9 cellular contexts compared by ENCODE assay signal in genomic region chr18:9914584-9915290, GRCh38. TPM values are rescaled to one million over a fixed set of nuclear protein-coding genes. Genes with fewer than 3 reads are reported as not detected.
DNase-seq lines count a peak whose midpoint lies in the region; ATAC-seq and TF ChIP-seq lines count a peak whose summit lies in the region.
"Had no signal": no experiment of that assay in that cellular context is flagged by ENCODE, and none has a peak within 500 bp of the region (broad histone marks: within the 10 kb centered on the region; RNA-seq: fewer than 3 reads in every experiment).

No MANE protein-coding gene starts in this region.

- peaks cover 23% of the 10 kb centered on the region for H3K4me1 Mint-ChIP-seq in activated T-cell treated with anti-CD3 and anti-CD28 coated beads, Interleukin-2, amount 50 U/mL, for 4 hours (ENCODE audit: low read depth)
- H3K4me1 Mint-ChIP-seq in nephron, result peaks cover 23% of the 10 kb centered on the region
- H3K4me1 Mint-ChIP-seq in stimulated activated naive CD8-positive, alpha-beta T cell treated with anti-CD3 and anti-CD28 coated beads, Interleukin-15, Interleukin-2, amounts not matched to agents 100 ng/mL and 50 ng/mL, for 24 hours (ENCODE audit: low read depth), result peaks cover 28% of the 10 kb centered on the region

- H3K27ac ChIP-seq in PC-3 (ENCODE audit: low read length), result peak overlapping the region; percentile 84

- no TSS peak for BruUV-seq in PC-3 (replicated peaks; lab: Mats Ljungman, UMichigan)

- CTCF ChIA-PET in PC-3 (lab: Charles Lee), result no interaction called here

- H3K4me1 ChIP-seq in PC-3 (ENCODE audit: insufficient read depth, low read length), result peaks cover 35% of the 10 kb centered on the region

- H3K9me2 ChIP-seq in PC-3 (replicated peaks; ENCODE audit: low read length), result no peaks in the 10 kb centered on the region

- peak overlapping the region; percentile 87 for H3K4me3 Mint-ChIP-seq in activated T-cell treated with anti-CD3 and anti-CD28 coated beads, Interleukin-2, amount 50 U/mL, for 4 hours
- H3K4me3 Mint-ChIP-seq in nephron, result peak overlapping the region; percentile 90 to 97 (median 94)
- peak overlapping the region; percentile 94 for H3K4me3 Mint-ChIP-seq in stimulated activated naive CD8-positive, alpha-beta T cell treated with anti-CD3 and anti-CD28 coated beads, Interleukin-15, Interleukin-2, amounts not matched to agents 100 ng/mL and 50 ng/mL, for 24 hours

- H3K27me3 ChIP-seq in PC-3 (ENCODE audit: low read length), result no peaks in the 10 kb centered on the region

- peak overlapping the region; percentile 97 for H3K9ac ChIP-seq in PC-3 (ENCODE audit: low read length)

- no peaks in the 10 kb centered on the region for H3K36me3 ChIP-seq in PC-3 (ENCODE audit: low read depth, low read length)

- DNase-seq in Ammon's horn (ENCODE audit: low spot score), result peak; percentile 43
- peak; percentile 91 for DNase-seq in PC-3
- DNase-seq in activated T-cell treated with anti-CD3 and anti-CD28 coated beads, Interleukin-2, amount 50 U/mL, for 4 hours, result peak; percentile 69
- peak; percentile 59 for DNase-seq in fibroblast of gingiva (ENCODE audit: low read depth)

- peak overlapping the region; percentile 78 for H3K4me3 ChIP-seq in PC-3 (ENCODE audit: low read length)

- peak overlapping the region; percentile 94 to 96 (median 96) for H3K27ac Mint-ChIP-seq in nephron
- peak overlapping the region; percentile 93 for H3K27ac Mint-ChIP-seq in stimulated activated naive CD8-positive, alpha-beta T cell treated with anti-CD3 and anti-CD28 coated beads, Interleukin-15, Interleukin-2, amounts not matched to agents 100 ng/mL and 50 ng/mL, for 24 hours

- no peaks in the 10 kb centered on the region for H3F3A ChIP-seq in PC-3 (ENCODE audit: low read length, unreplicated experiment)

- peaks cover 3% of the 10 kb centered on the region for H3K36me3 Mint-ChIP-seq in activated T-cell treated with anti-CD3 and anti-CD28 coated beads, Interleukin-2, amount 50 U/mL, for 4 hours (ENCODE audit: insufficient read depth)
- no peaks in the 10 kb centered on the region for H3K36me3 Mint-ChIP-seq in nephron (ENCODE audit: low read depth)
- H3K36me3 Mint-ChIP-seq in stimulated activated naive CD8-positive, alpha-beta T cell treated with anti-CD3 and anti-CD28 coated beads, Interleukin-15, Interleukin-2, amounts not matched to agents 100 ng/mL and 50 ng/mL, for 24 hours (ENCODE audit: low read depth), result no peaks in the 10 kb centered on the region

- H4K20me1 ChIP-seq in PC-3 (ENCODE audit: low read length), result peaks cover 48% of the 10 kb centered on the region

- peak overlapping the region; percentile 87 for H3K4me2 ChIP-seq in PC-3 (ENCODE audit: low read length)

- no peaks in the 10 kb centered on the region for H3K27me3 Mint-ChIP-seq in activated T-cell treated with anti-CD3 and anti-CD28 coated beads, Interleukin-2, amount 50 U/mL, for 4 hours (ENCODE audit: low read depth)
- H3K27me3 Mint-ChIP-seq in nephron (ENCODE audit: low read depth), result no peaks in the 10 kb centered on the region
- no peaks in the 10 kb centered on the region for H3K27me3 Mint-ChIP-seq in stimulated activated naive CD8-positive, alpha-beta T cell treated with anti-CD3 and anti-CD28 coated beads, Interleukin-15, Interleukin-2, amounts not matched to agents 100 ng/mL and 50 ng/mL, for 24 hours

- no peak overlapping the region for H2AFZ ChIP-seq in PC-3 (ENCODE audit: low read length)

- ATAC-seq in GM19035 (IDR thresholded peaks at IDR 0.05; ENCODE audit: unreplicated experiment) (peak; percentile 38), HG03439 (IDR thresholded peaks at IDR 0.05; ENCODE audit: unreplicated experiment) (peak; percentile 34), PC-3 (peak; percentile 24)
- peak; percentile 38 to 39 for ATAC-seq in activated T-cell treated with anti-CD3 and anti-CD28 coated beads, Interleukin-2, amount 50 U/mL, for 4 hours

- POLR2A ChIA-PET in PC-3 (lab: Charles Lee; ENCODE audit: unreplicated experiment), result no interaction called here

- peaks cover 56% of the 10 kb centered on the region for H3K79me2 ChIP-seq in PC-3 (ENCODE audit: low read length)

- TF ChIP-seq CTCF in PC-3 (conservative IDR thresholded peaks at IDR 0.05; ENCODE audit: low read depth, low read length) (no peak), nephron (IDR thresholded peaks at IDR 0.05; ENCODE audit: unreplicated experiment in 3 of 3) (no peak)

- intact Hi-C loops in PC-3 (cut with micrococcal nuclease), result loop anchor here (2.0 to 10.0 kb wide), 6 partner anchors 38 to 340 kb away; partner anchors contain the start of gene PPP4R1

- H3K9me3 Mint-ChIP-seq in activated T-cell treated with anti-CD3 and anti-CD28 coated beads, Interleukin-2, amount 50 U/mL, for 4 hours, result no peaks in the 10 kb centered on the region
- no peaks in the 10 kb centered on the region for H3K9me3 Mint-ChIP-seq in nephron
- no peaks in the 10 kb centered on the region for H3K9me3 Mint-ChIP-seq in stimulated activated naive CD8-positive, alpha-beta T cell treated with anti-CD3 and anti-CD28 coated beads, Interleukin-15, Interleukin-2, amounts not matched to agents 100 ng/mL and 50 ng/mL, for 24 hours

- no peaks in the 10 kb centered on the region for H3K9me3 ChIP-seq in PC-3 (ENCODE audit: low read length)

RNA-seq across cellular contexts. Expression of gene VAPA, which starts 0.9 kb away (rescaled TPM):
- 281 and 293 TPM in 2 replicates for total RNA-seq in PC-3 (2014; rRNA removed)
- total RNA-seq in activated T-cell treated with anti-CD3 and anti-CD28 coated beads, Interleukin-2, amount 50 U/mL, for 4 hours, result 100 to 1,000 TPM; 220 to 245 (median 229) TPM

RNA-seq across cellular contexts. Expression of gene TXNDC2, which starts 29.0 kb away (rescaled TPM):
- 0.87 TPM in 1 of 2 replicates, not detected in the other for total RNA-seq in PC-3 (2014; rRNA removed)
- not detected for total RNA-seq in activated T-cell treated with anti-CD3 and anti-CD28 coated beads, Interleukin-2, amount 50 U/mL, for 4 hours
- total RNA-seq: T-helper 1 cell treated with Interleukin-12 subunit alpha and Interleukin-12 subunit beta and Interleukin-4 antibody, amounts not matched to agents 30 ng/mL and 1 ng/mL, for 36 hours had no signal

Comparison
In these comparisons a context has a peak if more than half of its experiments do, and no peak if none do; other contexts are left out.
1. Peak in every context shown above with its lines: DNase-seq, ATAC-seq, H3K4me3 ChIP-seq and H3K27ac ChIP-seq.